Comparison of ENCODE assay signal across 1 cellular context in genomic region chr1:75855010-75855409, GRCh38.
TF ChIP-seq lines count a peak whose summit lies in the region.

No MANE protein-coding gene starts in this region.

TF ChIP-seq in GM23338, 12 proteins besides CTCF, POLR2A, EP300 and RAD21 (continued from another document):
- TF ChIP-seq ZNF462 (CRISPR knock-in tag; IDR thresholded peaks at IDR 0.05) (no peak), CREB1 (CRISPR knock-in tag; IDR thresholded peaks at IDR 0.05; ENCODE audit: low read depth) (no peak), REST (IDR thresholded peaks at IDR 0.05; ENCODE audit: unreplicated experiment) (no peak)
